ENCODE assay signal across 9 cellular contexts in the genomic region with DNA sequence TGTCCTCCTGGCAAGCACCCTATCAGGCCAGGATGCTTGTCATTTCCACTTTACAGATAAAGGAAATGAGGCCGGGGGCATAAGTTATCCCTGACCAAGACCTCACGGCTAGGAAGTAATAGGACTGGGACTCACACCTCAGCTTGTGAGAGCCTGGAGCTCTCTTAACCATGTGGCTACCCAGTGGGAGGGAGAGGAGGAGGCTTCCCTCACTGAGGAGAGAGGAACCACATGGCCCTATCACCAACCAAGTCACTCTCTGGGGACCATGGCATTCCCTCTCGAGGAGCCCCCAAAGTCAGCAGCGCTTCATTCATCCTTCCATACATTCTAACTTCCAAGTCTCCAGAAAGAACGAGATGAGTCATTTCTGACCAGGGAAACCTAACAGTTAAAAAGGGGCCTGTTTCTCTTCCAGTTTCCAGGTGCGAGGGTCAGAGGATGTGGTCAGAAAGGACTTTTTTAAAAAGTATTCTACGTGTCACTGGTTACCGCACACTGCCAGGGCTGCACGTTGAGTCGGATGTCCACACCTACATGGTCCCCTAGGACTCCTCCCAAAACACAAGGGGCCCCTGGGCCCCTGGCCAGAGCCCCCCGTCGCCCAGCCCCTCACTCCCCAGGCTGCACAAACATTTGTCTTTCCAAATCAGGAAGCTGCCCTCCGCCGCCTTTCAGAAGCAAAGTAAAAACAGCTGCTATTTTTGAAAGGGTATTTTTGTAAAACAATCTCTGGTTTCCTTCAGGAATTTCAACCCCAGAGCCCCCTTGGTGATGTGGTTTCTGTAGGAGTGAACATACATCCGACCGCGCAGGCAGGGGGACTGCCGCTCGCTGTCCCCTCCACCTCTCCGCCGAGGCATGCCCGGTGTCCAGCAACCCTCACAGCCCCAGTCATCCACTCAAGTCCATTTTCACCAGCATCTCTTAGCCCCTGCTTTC.
DNase-seq lines count a peak whose midpoint lies in the region; ATAC-seq, FAIRE-seq and TF ChIP-seq lines count a peak whose summit lies in the region.
"Had no signal": no experiment of that assay in that cellular context is flagged by ENCODE, and none has a peak within 500 bp of the region (broad histone marks: within the 10 kb centered on the region; RNA-seq: fewer than 3 reads in every experiment).

No MANE protein-coding gene starts in this region.

- H3K4me3 ChIP-seq in mucosa of descending colon (no peak overlapping the region), testis (no peak overlapping the region)
- H3K4me3 ChIP-seq: psoas muscle had no signal

- peak overlapping the region in 1 of 2 donors; percentile 56 for H3K4me3 Mint-ChIP-seq in stimulated activated naive CD8-positive, alpha-beta T cell treated with anti-CD3 and anti-CD28 coated beads, Interleukin-15, amount 100 ng/mL, for 72 hours

- H3K36me3 ChIP-seq in mucosa of descending colon (ENCODE audit: low read depth) (no peaks in the 10 kb centered on the region), testis (ENCODE audit: low read depth, missing control alignments) (no peaks in the 10 kb centered on the region)

- peaks cover 49% of the 10 kb centered on the region for H3K27me3 Mint-ChIP-seq in stimulated activated naive CD8-positive, alpha-beta T cell treated with anti-CD3 and anti-CD28 coated beads, Interleukin-15, amount 100 ng/mL, for 72 hours

- intact Hi-C loops in mucosa of descending colon (cut with DNase I, micrococcal nuclease) = no loop called here
- intact Hi-C loops in testis (cut with DNase I; ENCODE audit: low total_unique reads) = no loop called here

- 56 to 57% methylated on average over 20 to 22 of the region's 22 CpGs for WGBS in testis, 2 donors

- FAIRE-seq in RCC 7860 (lab: Jason Lieb, UNC) = no peak

- peak; percentile 37 for DNase-seq in RCC 7860 (ENCODE audit: low spot score)
- DNase-seq in mucosa of descending colon = no peak
- no peak for DNase-seq in testis
- DNase-seq in NK-92 treated with Interleukin-12 subunit alpha and Interleukin-12 subunit beta, amount 100 ng/mL, for 24 hours (lab: John Stamatoyannopoulos, UW) = no peak
- DNase-seq in activated CD4-positive, CD25-positive, alpha-beta regulatory T cell treated with anti-CD3 and anti-CD28 coated beads, Interleukin-2, amount 50 U/mL, for 72 hours = no peak
- no peak for DNase-seq in stimulated activated naive CD8-positive, alpha-beta T cell treated with anti-CD3 and anti-CD28 coated beads, Interleukin-15, amount 100 ng/mL, for 72 hours

- ATAC-seq in GM18868 (IDR thresholded peaks at IDR 0.05; ENCODE audit: unreplicated experiment) (peak; percentile 77), HG02610 (IDR thresholded peaks at IDR 0.05; ENCODE audit: unreplicated experiment) (peak; percentile 80), mucosa of descending colon (peak; percentile 49)
- no peak for ATAC-seq in stimulated activated naive CD8-positive, alpha-beta T cell treated with anti-CD3 and anti-CD28 coated beads, Interleukin-15, amount 100 ng/mL, for 72 hours
- ATAC-seq: psoas muscle had no signal

- TF ChIP-seq CTCF in mucosa of descending colon (IDR thresholded peaks at IDR 0.05) (no peak), testis (IDR thresholded peaks at IDR 0.05) (no peak)

- TF ChIP-seq POLR2A in testis (IDR thresholded peaks at IDR 0.05) = no peak

- H3K27me3 ChIP-seq in testis = no peaks in the 10 kb centered on the region

- peaks cover 32% of the 10 kb centered on the region for H3K4me1 Mint-ChIP-seq in stimulated activated naive CD8-positive, alpha-beta T cell treated with anti-CD3 and anti-CD28 coated beads, Interleukin-15, amount 100 ng/mL, for 72 hours

- H3K9me3 ChIP-seq in mucosa of descending colon (no peaks in the 10 kb centered on the region), testis (no peaks in the 10 kb centered on the region)
- H3K9me3 ChIP-seq: psoas muscle had no signal

- H3K27ac ChIP-seq in testis = no peak overlapping the region
- H3K27ac ChIP-seq: psoas muscle had no signal

- H3K4me1 ChIP-seq in mucosa of descending colon (ENCODE audit: low read depth) (no peaks in the 10 kb centered on the region), testis (no peaks in the 10 kb centered on the region)
- H3K4me1 ChIP-seq: psoas muscle had no signal

- H3K27ac Mint-ChIP-seq in stimulated activated naive CD8-positive, alpha-beta T cell treated with anti-CD3 and anti-CD28 coated beads, Interleukin-15, amount 100 ng/mL, for 72 hours = no peak overlapping the region

- H3K9me3 Mint-ChIP-seq in stimulated activated naive CD8-positive, alpha-beta T cell treated with anti-CD3 and anti-CD28 coated beads, Interleukin-15, amount 100 ng/mL, for 72 hours = peaks cover 6 to 11% of the 10 kb centered on the region in 2 donors
